In genomic region chr22:29767289-29768051, GRCh38 we compare ENCODE assay signal across 8 cellular contexts. TPM values are rescaled to one million over a fixed set of nuclear protein-coding genes. Genes with fewer than 3 reads are reported as not detected.
A peak's percentile ranks its signal among the peaks of the same experiment; 100 is the strongest.
DNase-seq lines count a peak whose midpoint lies in the region; ATAC-seq and TF ChIP-seq lines count a peak whose summit lies in the region.

Gene UQCR10, plus strand, starts transcription at chr22:29767369. Its CDS starts 30 bp downstream, at chr22:29767399.

- H3K27me3 Mint-ChIP-seq in GM23338 (ENCODE audit: insufficient read depth, low read depth, poor library complexity) = peaks cover 13% of the 10 kb centered on the region

- H3K36me3 ChIP-seq in GM23338 (ENCODE audit: insufficient read depth) (no peaks in the 10 kb centered on the region), neuron (ENCODE audit: insufficient read depth, low read length) (peaks cover 17% of the 10 kb centered on the region)

- no peak for TF ChIP-seq CTCF in GM23338 (conservative IDR thresholded peaks at IDR 0.05; ENCODE audit: low read depth in 2 of 2)

- peaks cover 28% of the 10 kb centered on the region for H3K36me3 Mint-ChIP-seq in GM23338 (ENCODE audit: low read depth)

- H3K4me1 Mint-ChIP-seq in GM23338 = peaks cover 15% of the 10 kb centered on the region

- peaks cover 24% of the 10 kb centered on the region for H3K79me2 ChIP-seq in GM23338 (replicated peaks; ENCODE audit: insufficient read depth)

- peak within 1 kb of the TSS; percentile 100 for H3K4me3 Mint-ChIP-seq in GM23338

- peak within 1 kb of the TSS; percentile 99 for H3K27ac Mint-ChIP-seq in GM23338

- DNase-seq in Daoy (ENCODE audit: low read depth) = peak; percentile 94
- DNase-seq in GM23338 (ENCODE audit: low spot score) = peak; percentile 95
- DNase-seq in LoVo (ENCODE audit: low spot score) = peak; percentile 90
- DNase-seq in SIG-M5 treated with dmso at 0.1 percent for 504 hours (lab: John Stamatoyannopoulos, UW; ENCODE audit: unreplicated experiment) = peak; percentile 80
- DNase-seq in activated gamma-delta T cell treated with Interleukin-2 at 50 U/mL for 16 hours = peak; percentile 90
- peak; percentile 87 for DNase-seq in foreskin melanocyte
- DNase-seq in stromal cell of bone marrow (ENCODE audit: low read depth) = peak; percentile 79

- no peaks in the 10 kb centered on the region for H3K9me3 Mint-ChIP-seq in GM23338

- H3K4me3 ChIP-seq in GM23338 (peak within 1 kb of the TSS; percentile 82), neuron (ENCODE audit: low read length) (peak within 1 kb of the TSS; percentile 67)

- peak within 1 kb of the TSS; percentile 99 for H3K4me2 ChIP-seq in GM23338

- H3F3A ChIP-seq in GM23338 (replicated peaks; ENCODE audit: low read depth) = peaks cover 4% of the 10 kb centered on the region; the same call in 1 of the 2 replicates

- H4K20me1 ChIP-seq in GM23338 (replicated peaks; ENCODE audit: insufficient read depth) = peaks cover 3% of the 10 kb centered on the region

- H3K9me2 ChIP-seq in GM23338 (ENCODE audit: insufficient read depth) = no peaks in the 10 kb centered on the region

- ATAC-seq in GM23338 = peak; percentile 78

- H3K27me3 ChIP-seq in GM23338 (ENCODE audit: insufficient read depth) (no peaks in the 10 kb centered on the region), neuron (ENCODE audit: insufficient read depth, low read length) (no peaks in the 10 kb centered on the region)

- peak within 1 kb of the TSS; percentile 98 for H2AFZ ChIP-seq in GM23338
- H2AFZ ChIP-seq in neuron (ENCODE audit: low read depth, low read length) = peak within 1 kb of the TSS; percentile 17

- no peaks in the 10 kb centered on the region for H3K9me3 ChIP-seq in neuron (ENCODE audit: low read length)

- H3K27ac ChIP-seq in GM23338 (ENCODE audit: low read depth) = peak within 1 kb of the TSS; percentile 79

- H3K4me1 ChIP-seq in GM23338 (ENCODE audit: insufficient read depth) = peaks cover 11% of the 10 kb centered on the region
- H3K4me1 ChIP-seq in neuron (ENCODE audit: insufficient read depth, low read length) = peaks cover 16% of the 10 kb centered on the region

TF ChIP-seq in GM23338, 12 proteins besides CTCF, POLR2A, EP300 and RAD21:
- TF ChIP-seq POLR2AphosphoS5 (IDR thresholded peaks at IDR 0.05; ENCODE audit: low read depth) = peak; percentile 80
- TF ChIP-seq STAT1 (IDR thresholded peaks at IDR 0.05; ENCODE audit: unreplicated experiment) = no peak
TF ChIP-seq in GM23338: peak in this region for 1.

RNA-seq across cellular contexts. Expression of gene UQCR10, which starts in this region (rescaled TPM):
- 45.4 and 69.9 TPM in 2 replicates for total RNA-seq in Daoy (2014; rRNA removed; shearing (Covaris generic))
- total RNA-seq in GM23338 (2014; rRNA removed; shearing (Covaris generic)) = 78.0 and 91.3 TPM in 2 replicates
- polyA plus RNA-seq in GM23338 (2016; fragmentation: Nextera tagmentation; extraction: Ambion mirVana) = 535 and 550 TPM in 2 replicates

Comparison
In these comparisons a context has a peak if more than half of its experiments do, and no peak if none do; other contexts are left out.
1. Peak in every context shown above with its lines: DNase-seq, ATAC-seq, H3K4me3 ChIP-seq and H3K27ac ChIP-seq.